1 cellular context compared by ENCODE assay signal in the genomic region with DNA sequence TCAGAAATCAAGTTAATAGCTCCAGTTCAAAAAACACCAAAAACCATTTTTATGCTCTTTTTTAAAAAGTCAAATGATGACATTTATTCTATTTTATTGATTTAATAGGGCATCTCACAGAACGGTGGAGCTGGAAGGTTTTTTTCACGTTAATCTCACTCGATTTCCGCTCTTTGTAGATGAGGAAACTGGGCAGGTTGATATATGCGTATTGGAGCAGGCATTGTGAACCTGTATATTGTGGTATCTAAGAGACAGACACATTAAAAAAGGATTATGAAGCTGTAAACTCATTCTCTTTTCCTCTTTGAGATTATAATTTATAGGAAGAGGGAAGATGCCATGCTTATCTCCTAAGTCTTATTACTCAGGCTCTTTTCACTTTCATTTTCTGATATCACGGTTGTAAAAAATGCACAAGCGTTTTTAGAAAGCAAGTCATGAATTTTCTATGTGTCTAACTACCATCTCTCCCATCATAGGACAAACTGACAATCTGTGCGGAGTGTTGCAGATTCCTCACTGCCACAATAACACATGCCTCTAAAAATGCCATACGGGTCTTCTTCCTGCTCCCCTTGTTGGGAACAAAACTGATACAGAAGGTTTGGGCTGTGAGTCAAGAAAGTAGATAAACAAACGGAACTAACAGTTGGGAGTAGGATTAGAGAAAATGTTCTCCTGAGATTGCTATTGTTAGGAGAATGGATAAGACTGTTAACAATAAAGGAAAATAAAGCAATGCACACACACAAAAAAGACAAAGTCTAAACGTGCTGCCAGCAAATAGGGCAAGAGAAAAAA.
TF ChIP-seq lines count a peak whose summit lies in the region.

No MANE protein-coding gene starts in this region.

TF ChIP-seq in GM23338, 12 proteins besides CTCF, POLR2A, EP300 and RAD21:
- TF ChIP-seq POLR2AphosphoS5 (IDR thresholded peaks at IDR 0.05; ENCODE audit: low read depth) (no peak), EZH2 (IDR thresholded peaks at IDR 0.05; ENCODE audit: low read depth, unreplicated experiment) (no peak), CREB1 (CRISPR knock-in tag; IDR thresholded peaks at IDR 0.05; ENCODE audit: low read depth) (no peak), ZNF331 (CRISPR knock-in tag; IDR thresholded peaks at IDR 0.05; ENCODE audit: low read depth) (no peak), EZH2phosphoT487 (IDR thresholded peaks at IDR 0.05; ENCODE audit: unreplicated experiment) (no peak), JUNB (IDR thresholded peaks at IDR 0.05; ENCODE audit: unreplicated experiment) (no peak), NANOG (IDR thresholded peaks at IDR 0.05; ENCODE audit: borderline replicate concordance) (no peak), STAT1 (IDR thresholded peaks at IDR 0.05; ENCODE audit: unreplicated experiment) (no peak), ZNF114 (CRISPR knock-in tag; IDR thresholded peaks at IDR 0.05) (no peak)
- TF ChIP-seq, protein P1, sequence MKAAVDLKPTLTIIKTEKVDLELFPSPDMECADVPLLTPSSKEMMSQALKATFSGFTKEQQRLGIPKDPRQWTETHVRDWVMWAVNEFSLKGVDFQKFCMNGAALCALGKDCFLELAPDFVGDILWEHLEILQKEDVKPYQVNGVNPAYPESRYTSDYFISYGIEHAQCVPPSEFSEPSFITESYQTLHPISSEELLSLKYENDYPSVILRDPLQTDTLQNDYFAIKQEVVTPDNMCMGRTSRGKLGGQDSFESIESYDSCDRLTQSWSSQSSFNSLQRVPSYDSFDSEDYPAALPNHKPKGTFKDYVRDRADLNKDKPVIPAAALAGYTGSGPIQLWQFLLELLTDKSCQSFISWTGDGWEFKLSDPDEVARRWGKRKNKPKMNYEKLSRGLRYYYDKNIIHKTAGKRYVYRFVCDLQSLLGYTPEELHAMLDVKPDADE (IDR thresholded peaks at IDR 0.05) = no peak
- TF ChIP-seq, protein P2, sequence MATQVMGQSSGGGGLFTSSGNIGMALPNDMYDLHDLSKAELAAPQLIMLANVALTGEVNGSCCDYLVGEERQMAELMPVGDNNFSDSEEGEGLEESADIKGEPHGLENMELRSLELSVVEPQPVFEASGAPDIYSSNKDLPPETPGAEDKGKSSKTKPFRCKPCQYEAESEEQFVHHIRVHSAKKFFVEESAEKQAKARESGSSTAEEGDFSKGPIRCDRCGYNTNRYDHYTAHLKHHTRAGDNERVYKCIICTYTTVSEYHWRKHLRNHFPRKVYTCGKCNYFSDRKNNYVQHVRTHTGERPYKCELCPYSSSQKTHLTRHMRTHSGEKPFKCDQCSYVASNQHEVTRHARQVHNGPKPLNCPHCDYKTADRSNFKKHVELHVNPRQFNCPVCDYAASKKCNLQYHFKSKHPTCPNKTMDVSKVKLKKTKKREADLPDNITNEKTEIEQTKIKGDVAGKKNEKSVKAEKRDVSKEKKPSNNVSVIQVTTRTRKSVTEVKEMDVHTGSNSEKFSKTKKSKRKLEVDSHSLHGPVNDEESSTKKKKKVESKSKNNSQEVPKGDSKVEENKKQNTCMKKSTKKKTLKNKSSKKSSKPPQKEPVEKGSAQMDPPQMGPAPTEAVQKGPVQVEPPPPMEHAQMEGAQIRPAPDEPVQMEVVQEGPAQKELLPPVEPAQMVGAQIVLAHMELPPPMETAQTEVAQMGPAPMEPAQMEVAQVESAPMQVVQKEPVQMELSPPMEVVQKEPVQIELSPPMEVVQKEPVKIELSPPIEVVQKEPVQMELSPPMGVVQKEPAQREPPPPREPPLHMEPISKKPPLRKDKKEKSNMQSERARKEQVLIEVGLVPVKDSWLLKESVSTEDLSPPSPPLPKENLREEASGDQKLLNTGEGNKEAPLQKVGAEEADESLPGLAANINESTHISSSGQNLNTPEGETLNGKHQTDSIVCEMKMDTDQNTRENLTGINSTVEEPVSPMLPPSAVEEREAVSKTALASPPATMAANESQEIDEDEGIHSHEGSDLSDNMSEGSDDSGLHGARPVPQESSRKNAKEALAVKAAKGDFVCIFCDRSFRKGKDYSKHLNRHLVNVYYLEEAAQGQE (IDR thresholded peaks at IDR 0.05; ENCODE audit: unreplicated experiment) = no peak
- TF ChIP-seq, protein P3, sequence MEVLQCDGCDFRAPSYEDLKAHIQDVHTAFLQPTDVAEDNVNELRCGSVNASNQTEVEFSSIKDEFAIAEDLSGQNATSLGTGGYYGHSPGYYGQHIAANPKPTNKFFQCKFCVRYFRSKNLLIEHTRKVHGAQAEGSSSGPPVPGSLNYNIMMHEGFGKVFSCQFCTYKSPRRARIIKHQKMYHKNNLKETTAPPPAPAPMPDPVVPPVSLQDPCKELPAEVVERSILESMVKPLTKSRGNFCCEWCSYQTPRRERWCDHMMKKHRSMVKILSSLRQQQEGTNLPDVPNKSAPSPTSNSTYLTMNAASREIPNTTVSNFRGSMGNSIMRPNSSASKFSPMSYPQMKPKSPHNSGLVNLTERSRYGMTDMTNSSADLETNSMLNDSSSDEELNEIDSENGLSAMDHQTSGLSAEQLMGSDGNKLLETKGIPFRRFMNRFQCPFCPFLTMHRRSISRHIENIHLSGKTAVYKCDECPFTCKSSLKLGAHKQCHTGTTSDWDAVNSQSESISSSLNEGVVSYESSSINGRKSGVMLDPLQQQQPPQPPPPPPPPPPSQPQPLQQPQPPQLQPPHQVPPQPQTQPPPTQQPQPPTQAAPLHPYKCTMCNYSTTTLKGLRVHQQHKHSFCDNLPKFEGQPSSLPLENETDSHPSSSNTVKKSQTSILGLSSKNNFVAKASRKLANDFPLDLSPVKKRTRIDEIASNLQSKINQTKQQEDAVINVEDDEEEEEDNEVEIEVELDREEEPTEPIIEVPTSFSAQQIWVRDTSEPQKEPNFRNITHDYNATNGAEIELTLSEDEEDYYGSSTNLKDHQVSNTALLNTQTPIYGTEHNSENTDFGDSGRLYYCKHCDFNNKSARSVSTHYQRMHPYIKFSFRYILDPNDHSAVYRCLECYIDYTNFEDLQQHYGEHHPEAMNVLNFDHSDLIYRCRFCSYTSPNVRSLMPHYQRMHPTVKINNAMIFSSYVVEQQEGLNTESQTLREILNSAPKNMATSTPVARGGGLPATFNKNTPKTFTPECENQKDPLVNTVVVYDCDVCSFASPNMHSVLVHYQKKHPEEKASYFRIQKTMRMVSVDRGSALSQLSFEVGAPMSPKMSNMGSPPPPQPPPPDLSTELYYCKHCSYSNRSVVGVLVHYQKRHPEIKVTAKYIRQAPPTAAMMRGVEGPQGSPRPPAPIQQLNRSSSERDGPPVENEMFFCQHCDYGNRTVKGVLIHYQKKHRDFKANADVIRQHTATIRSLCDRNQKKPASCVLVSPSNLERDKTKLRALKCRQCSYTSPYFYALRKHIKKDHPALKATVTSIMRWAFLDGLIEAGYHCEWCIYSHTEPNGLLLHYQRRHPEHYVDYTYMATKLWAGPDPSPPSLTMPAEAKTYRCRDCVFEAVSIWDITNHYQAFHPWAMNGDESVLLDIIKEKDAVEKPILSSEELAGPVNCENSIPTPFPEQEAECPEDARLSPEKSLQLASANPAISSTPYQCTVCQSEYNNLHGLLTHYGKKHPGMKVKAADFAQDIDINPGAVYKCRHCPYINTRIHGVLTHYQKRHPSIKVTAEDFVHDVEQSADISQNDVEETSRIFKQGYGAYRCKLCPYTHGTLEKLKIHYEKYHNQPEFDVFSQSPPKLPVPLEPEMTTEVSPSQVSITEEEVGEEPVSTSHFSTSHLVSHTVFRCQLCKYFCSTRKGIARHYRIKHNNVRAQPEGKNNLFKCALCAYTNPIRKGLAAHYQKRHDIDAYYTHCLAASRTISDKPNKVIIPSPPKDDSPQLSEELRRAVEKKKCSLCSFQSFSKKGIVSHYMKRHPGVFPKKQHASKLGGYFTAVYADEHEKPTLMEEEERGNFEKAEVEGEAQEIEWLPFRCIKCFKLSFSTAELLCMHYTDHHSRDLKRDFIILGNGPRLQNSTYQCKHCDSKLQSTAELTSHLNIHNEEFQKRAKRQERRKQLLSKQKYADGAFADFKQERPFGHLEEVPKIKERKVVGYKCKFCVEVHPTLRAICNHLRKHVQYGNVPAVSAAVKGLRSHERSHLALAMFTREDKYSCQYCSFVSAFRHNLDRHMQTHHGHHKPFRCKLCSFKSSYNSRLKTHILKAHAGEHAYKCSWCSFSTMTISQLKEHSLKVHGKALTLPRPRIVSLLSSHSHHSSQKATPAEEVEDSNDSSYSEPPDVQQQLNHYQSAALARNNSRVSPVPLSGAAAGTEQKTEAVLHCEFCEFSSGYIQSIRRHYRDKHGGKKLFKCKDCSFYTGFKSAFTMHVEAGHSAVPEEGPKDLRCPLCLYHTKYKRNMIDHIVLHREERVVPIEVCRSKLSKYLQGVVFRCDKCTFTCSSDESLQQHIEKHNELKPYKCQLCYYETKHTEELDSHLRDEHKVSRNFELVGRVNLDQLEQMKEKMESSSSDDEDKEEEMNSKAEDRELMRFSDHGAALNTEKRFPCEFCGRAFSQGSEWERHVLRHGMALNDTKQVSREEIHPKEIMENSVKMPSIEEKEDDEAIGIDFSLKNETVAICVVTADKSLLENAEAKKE (CRISPR knock-in tag; IDR thresholded peaks at IDR 0.05) = no peak
